Comparison of ENCODE assay signal across 11 cellular contexts in the genomic region with DNA sequence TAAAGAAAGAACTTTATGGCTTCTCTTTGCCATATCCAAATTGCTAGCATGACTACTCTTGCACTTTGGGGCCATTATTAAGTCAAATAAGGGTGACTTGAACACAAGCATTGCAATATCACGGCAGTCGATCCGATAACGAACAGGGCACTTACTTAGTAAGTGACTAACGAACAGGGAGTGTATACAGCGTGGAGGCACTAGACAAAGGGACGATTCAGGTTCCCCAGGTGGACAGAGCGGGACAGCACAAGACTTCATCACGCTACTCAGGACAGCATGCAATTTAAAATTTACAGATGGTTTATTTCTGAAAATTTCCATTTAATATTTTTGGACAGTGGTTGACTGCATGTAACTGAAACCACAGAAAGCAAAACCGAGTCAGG. TPM values are rescaled to one million over a fixed set of nuclear protein-coding genes. Genes with fewer than 3 reads are reported as not detected.
A peak's percentile ranks its signal among the peaks of the same experiment; 100 is the strongest.
DNase-seq lines count a peak whose midpoint lies in the region; ATAC-seq, FAIRE-seq and TF ChIP-seq lines count a peak whose summit lies in the region.
"Had no signal": no experiment of that assay in that cellular context is flagged by ENCODE, and none has a peak within 500 bp of the region (broad histone marks: within the 10 kb centered on the region; RNA-seq: fewer than 3 reads in every experiment).

No MANE protein-coding gene starts in this region.

- H3K36me3 ChIP-seq in PC-9 (ENCODE audit: low read depth), result no peaks in the 10 kb centered on the region

- H3K27ac ChIP-seq in PC-9, result no peak overlapping the region
- H3K27ac ChIP-seq: GM23248, RWPE1 had no signal

- no peak for TF ChIP-seq POLR2A in GM12892 (IDR thresholded peaks at IDR 0.05; ENCODE audit: low read depth, low read length)

- intact Hi-C loops in PC-9 (cut with micrococcal nuclease; ENCODE audit: unreplicated experiment), result loop anchor here (1.0 to 2.0 kb wide), 2 partner anchors 96 to 144 kb away; a partner anchor contains a TSS

- H3K9me3 ChIP-seq in PC-9 (ENCODE audit: insufficient read depth, low read depth), result no peaks in the 10 kb centered on the region

- H3K4me1 ChIP-seq in PC-9 (replicated peaks; ENCODE audit: insufficient read depth), result peaks cover 11% of the 10 kb centered on the region; the same call in 1 of the 2 replicates

- POLR2A ChIA-PET in PC-9 (lab: Charles Lee; ENCODE audit: unreplicated experiment), result no interaction called here

- peaks cover 19% of the 10 kb centered on the region for H3K79me2 ChIP-seq in PC-9 (ENCODE audit: low read depth)

- H3F3A ChIP-seq in PC-9 (ENCODE audit: insufficient read depth, low read depth), result peaks cover 6% of the 10 kb centered on the region

- H3K9me2 ChIP-seq in PC-9 (ENCODE audit: insufficient read depth), result no peaks in the 10 kb centered on the region

- H3K4me2 ChIP-seq in PC-9, result peak overlapping the region; percentile 50; the same call in 1 of the 2 replicates

- DNase-seq in GM12892 (ENCODE audit: insufficient read length), result no peak
- DNase-seq in NCI-H526 (lab: John Stamatoyannopoulos, UW), result peak; percentile 12 to 61
- DNase-seq in PC-9, result no peak
- peak; percentile 57 for DNase-seq in mesenteric fat pad (ENCODE audit: low spot score)
- no peak for DNase-seq in T-helper 2 cell
- DNase-seq in GM10266 (ENCODE audit: extremely low spot score), result no peak
- DNase-seq in COLO668 (lab: John Stamatoyannopoulos, UW; ENCODE audit: unreplicated experiment), result no peak
- DNase-seq: DMS 273 treated with DMSO at 0.1 percent for 48 hours had no signal

- H4K20me1 ChIP-seq in PC-9 (ENCODE audit: insufficient read depth), result no peaks in the 10 kb centered on the region

- peak; percentile 64 for FAIRE-seq in GM12892 (lab: Jason Lieb, UNC)

- H3K4me3 ChIP-seq in PC-9, result no peak overlapping the region
- H3K4me3 ChIP-seq: GM23248 had no signal

- H2AFZ ChIP-seq in PC-9, result no peak overlapping the region
- H2AFZ ChIP-seq: GM23248 had no signal

- no TSS peak for BruUV-seq in PC-9 (replicated peaks; lab: Mats Ljungman, UMichigan)

- no peak for TF ChIP-seq CTCF in PC-9 (conservative IDR thresholded peaks at IDR 0.05)
- no peak for TF ChIP-seq CTCF in GM10266 (IDR thresholded peaks at IDR 0.05; ENCODE audit: control insufficient read depth, insufficient read depth, low read depth, missing control alignments)

- CTCF ChIA-PET in PC-9 (lab: Charles Lee), result no interaction called here

- H3K27me3 ChIP-seq in PC-9 (ENCODE audit: insufficient read depth, low read depth), result no peaks in the 10 kb centered on the region

- ATAC-seq in GM21515 (IDR thresholded peaks at IDR 0.05; ENCODE audit: unreplicated experiment), result no peak

RNA-seq across cellular contexts. Expression of a gene that starts 5.4 kb away (rescaled TPM):
- polyA plus RNA-seq in GM12892 (2012; ENCODE audit: missing spikeins), result 64.0 TPM
- total RNA-seq in PC-9 (2021), result 38.5 and 39.7 TPM in 2 replicates
- 57.2 TPM for total RNA-seq in mesenteric fat pad

RNA-seq across cellular contexts. Expression of a gene that starts 18.1 kb away (rescaled TPM):
- polyA plus RNA-seq in GM12892 (2012; ENCODE audit: missing spikeins), result 32.1 TPM
- total RNA-seq in PC-9 (2021), result 90.1 and 94.9 TPM in 2 replicates
- 37.2 TPM for total RNA-seq in mesenteric fat pad

RNA-seq across cellular contexts. Expression of a gene that starts 27.7 kb away (rescaled TPM):
- 35.2 TPM for polyA plus RNA-seq in GM12892 (2012; ENCODE audit: missing spikeins)
- total RNA-seq in PC-9 (2021) (40.5 and 45.8 TPM in 2 replicates), mesenteric fat pad (22.6 TPM)

RNA-seq across cellular contexts. Expression of a gene that starts 29.6 kb away (rescaled TPM):
- 21.8 TPM for polyA plus RNA-seq in GM12892 (2012; ENCODE audit: missing spikeins)
- total RNA-seq in PC-9 (2021) (26.2 and 26.4 TPM in 2 replicates), mesenteric fat pad (51.1 TPM)

RNA-seq across cellular contexts. Expression of a gene that starts 52.4 kb away (rescaled TPM):
- polyA plus RNA-seq in GM12892 (2012; ENCODE audit: missing spikeins), result 40.9 TPM
- total RNA-seq in PC-9 (2021) (43.2 and 53.4 TPM in 2 replicates), mesenteric fat pad (31.7 TPM)

Comparison
In these comparisons a context has a peak if more than half of its experiments do, and no peak if none do; other contexts are left out.
1. DNase-seq: peak in NCI-H526 (2 of 2) and mesenteric fat pad (single experiment); none in GM12892 (single experiment), PC-9 (0 of 2), T-helper 2 cell (0 of 5), GM10266 (single experiment) and COLO668 (single experiment).